8 cellular contexts compared by ENCODE assay signal in genomic region chr22:41524809-41525449, GRCh38. TPM values are rescaled to one million over a fixed set of nuclear protein-coding genes. Genes with fewer than 3 reads are reported as not detected.
DNase-seq lines count a peak whose midpoint lies in the region; ATAC-seq lines count a peak whose summit lies in the region.

No MANE protein-coding gene starts in this region.

- ATAC-seq in left ventricle myocardium superior (no peak), GM18909 (IDR thresholded peaks at IDR 0.05; ENCODE audit: poor library complexity, unreplicated experiment) (no peak), HG02610 (IDR thresholded peaks at IDR 0.05; ENCODE audit: unreplicated experiment) (no peak), GM19328 (IDR thresholded peaks at IDR 0.05; ENCODE audit: unreplicated experiment) (no peak)

- intact Hi-C loops in left ventricle myocardium superior (cut with micrococcal nuclease) = loop anchor here (5.0 kb wide), 1 partner anchor 123 kb away; no protein-coding TSS in a partner anchor

- DNase-seq in LHCN-M2 (ENCODE audit: low read depth) = peak; percentile 9
- peak; percentile 51 for DNase-seq in activated T-cell treated with anti-CD3 and anti-CD28 coated beads for 48 hours (ENCODE audit: low read depth)
- DNase-seq in left ventricle myocardium superior = peak; percentile 56
- peak; percentile 17 for DNase-seq in stimulated activated CD8-positive, alpha-beta memory T cell treated with anti-CD3 and anti-CD28 coated beads, Interleukin-15, amount 100 ng/mL, for 1 hour (ENCODE audit: low read depth)
- DNase-seq in NCI-H1417 (lab: John Stamatoyannopoulos, UW) = no peak

RNA-seq across cellular contexts. Expression of gene POLR3H, which starts 19.3 kb away (rescaled TPM):
- total RNA-seq in LHCN-M2 (2014; rRNA removed) = 20.0 and 20.6 TPM in 2 replicates
- polyA plus RNA-seq in LHCN-M2 (2012) = 41.7 TPM
- 17.9 TPM for total RNA-seq in left ventricle myocardium superior

RNA-seq across cellular contexts. Expression of gene CSDC2, which starts 35.9 kb away (rescaled TPM):
- total RNA-seq in LHCN-M2 (2014; rRNA removed) (0.77 and 0.92 TPM in 2 replicates), left ventricle myocardium superior (223 TPM)
- 12.5 TPM for polyA plus RNA-seq in LHCN-M2 (2012)

RNA-seq across cellular contexts. Expression of gene ACO2, which starts 56.0 kb away (rescaled TPM):
- total RNA-seq in LHCN-M2 (2014; rRNA removed) (61.2 and 64.4 TPM in 2 replicates), left ventricle myocardium superior (887 TPM)
- polyA plus RNA-seq in LHCN-M2 (2012) = 76.4 TPM

RNA-seq across cellular contexts. Expression of gene PHF5A, which starts 56.4 kb away (rescaled TPM):
- total RNA-seq in LHCN-M2 (2014; rRNA removed) (71.5 and 80.7 TPM in 2 replicates), left ventricle myocardium superior (20.2 TPM)
- 51.6 TPM for polyA plus RNA-seq in LHCN-M2 (2012)

Comparison
In these comparisons a context has a peak if more than half of its experiments do, and no peak if none do; other contexts are left out.
1. DNase-seq: peak in LHCN-M2 (single experiment), activated T-cell treated with anti-CD3 and anti-CD28 coated beads for 48 hours (single experiment), left ventricle myocardium superior (single experiment) and stimulated activated CD8-positive, alpha-beta memory T cell treated with anti-CD3 and anti-CD28 coated beads, Interleukin-15, amount 100 ng/mL, for 1 hour (single experiment); none in NCI-H1417 (0 of 3).
2. RNA of gene CSDC2, which starts 35.9 kb away (total RNA-seq): 223 TPM in left ventricle myocardium superior (single experiment); 0.77 to 0.92 TPM in LHCN-M2; every median in the first group is over 100 times any median in the second.
3. RNA of gene ACO2, which starts 56.0 kb away (total RNA-seq): 887 TPM in left ventricle myocardium superior (single experiment); 61.2 to 64.4 TPM in LHCN-M2; every median in the first group is over 10 times any median in the second.